Comparison of ENCODE assay signal across 18 cellular contexts in genomic region chr21:37982496-37983318, GRCh38.
"Had no signal": no experiment of that assay in that cellular context is flagged by ENCODE, and none has a peak within 500 bp of the region (broad histone marks: within the 10 kb centered on the region; RNA-seq: fewer than 3 reads in every experiment).

No MANE protein-coding gene starts in this region.

- FAIRE-seq: bronchial epithelial cell, endometrium had no signal

- DNase-seq: activated CD4-positive, alpha-beta T cell treated with anti-CD3 and anti-CD28 coated beads, Interleukin-2, amount 10 ng/mL, durations not matched to agents 7 days and 5 days; activated CD8-positive, alpha-beta memory T cell treated with anti-CD3 and anti-CD28 coated beads, Interleukin-2, amount 50 U/mL, for 4 hours; activated naive CD4-positive, alpha-beta T cell treated with anti-CD3 and anti-CD28 coated beads, Interleukin-2, amount 50 U/mL, for 16 hours; activated T-cell treated with anti-CD3 and anti-CD28 coated beads, Interleukin-2, amount 50 U/mL, for 4 hours; cerebellar nuclear complex; cortex of kidney; left colon; nephron progenitor cell; occipital lobe; stimulated activated CD4-positive, alpha-beta T cell treated with anti-CD3 and anti-CD28 coated beads, Interleukin-15, amount 100 ng/mL, for 24 hours; stimulated activated CD4-positive, alpha-beta T cell treated with anti-CD3 and anti-CD28 coated beads, Interleukin-2, amount 100 ng/mL, for 48 hours; stimulated activated naive CD8-positive, alpha-beta T cell treated with anti-CD3 and anti-CD28 coated beads, Interleukin-15, amount 100 ng/mL, for 72 hours had no signal

- H3K27ac Mint-ChIP-seq: activated CD4-positive, alpha-beta T cell treated with anti-CD3 and anti-CD28 coated beads, Interleukin-2, amount 10 ng/mL, durations not matched to agents 7 days and 5 days; nephron progenitor cell; stimulated activated naive CD8-positive, alpha-beta T cell treated with anti-CD3 and anti-CD28 coated beads, Interleukin-15, amount 100 ng/mL, for 72 hours had no signal

- H3K36me3 ChIP-seq: ascending aorta, esophagus muscularis mucosa had no signal

- H3K4me1 Mint-ChIP-seq: activated CD4-positive, alpha-beta T cell treated with anti-CD3 and anti-CD28 coated beads, Interleukin-2, amount 10 ng/mL, durations not matched to agents 7 days and 5 days; nephron progenitor cell; stimulated activated naive CD8-positive, alpha-beta T cell treated with anti-CD3 and anti-CD28 coated beads, Interleukin-15, amount 100 ng/mL, for 72 hours had no signal

- H3K4me1 ChIP-seq: ascending aorta, esophagus muscularis mucosa had no signal

- ATAC-seq: activated CD4-positive, CD25-positive, alpha-beta regulatory T cell treated with anti-CD3 and anti-CD28 coated beads, Interleukin-2, amount 50 U/mL, for 24 hours; activated T-cell treated with anti-CD3 and anti-CD28 coated beads, Interleukin-2, amount 50 U/mL, for 4 hours; left colon; stimulated activated naive CD8-positive, alpha-beta T cell treated with anti-CD3 and anti-CD28 coated beads, Interleukin-15, amount 100 ng/mL, for 72 hours had no signal

- H3K4me3 Mint-ChIP-seq: activated CD4-positive, alpha-beta T cell treated with anti-CD3 and anti-CD28 coated beads, Interleukin-2, amount 10 ng/mL, durations not matched to agents 7 days and 5 days; activated T-cell treated with anti-CD3 and anti-CD28 coated beads, Interleukin-2, amount 50 U/mL, for 4 hours; nephron progenitor cell; stimulated activated naive CD8-positive, alpha-beta T cell treated with anti-CD3 and anti-CD28 coated beads, Interleukin-15, amount 100 ng/mL, for 72 hours had no signal

- H3K4me3 ChIP-seq: ascending aorta, esophagus muscularis mucosa, lung had no signal

- H3K9me3 ChIP-seq: ascending aorta, esophagus muscularis mucosa had no signal

- H3K27ac ChIP-seq: ascending aorta, esophagus muscularis mucosa had no signal

- H3K27me3 ChIP-seq: ascending aorta had no signal

- H3K9me3 Mint-ChIP-seq: activated CD4-positive, alpha-beta T cell treated with anti-CD3 and anti-CD28 coated beads, Interleukin-2, amount 10 ng/mL, durations not matched to agents 7 days and 5 days; activated T-cell treated with anti-CD3 and anti-CD28 coated beads, Interleukin-2, amount 50 U/mL, for 4 hours; nephron progenitor cell; stimulated activated naive CD8-positive, alpha-beta T cell treated with anti-CD3 and anti-CD28 coated beads, Interleukin-15, amount 100 ng/mL, for 72 hours had no signal
